7 cellular contexts compared by ENCODE assay signal in genomic region chr1:61253059-61253735, GRCh38.
DNase-seq lines count a peak whose midpoint lies in the region; TF ChIP-seq lines count a peak whose summit lies in the region.

No MANE protein-coding gene starts in this region.

- intact Hi-C loops in activated naive CD4-positive, alpha-beta T cell treated with anti-CD3 and anti-CD28 coated beads for 36 hours (cut with micrococcal nuclease) = no loop called here

- TF ChIP-seq CTCF in fibroblast of pulmonary artery (IDR thresholded peaks at IDR 0.05; ENCODE audit: low read length, missing control alignments) = no peak

- no peaks in the 10 kb centered on the region for H3K9me3 Mint-ChIP-seq in activated naive CD4-positive, alpha-beta T cell treated with anti-CD3 and anti-CD28 coated beads for 36 hours

- peaks cover 7% of the 10 kb centered on the region for H3K4me1 Mint-ChIP-seq in activated naive CD4-positive, alpha-beta T cell treated with anti-CD3 and anti-CD28 coated beads for 36 hours (ENCODE audit: low read depth)

- H3K4me3 ChIP-seq in fibroblast of pulmonary artery (replicated peaks; ENCODE audit: low read depth, low read length) (no peak overlapping the region), skeletal muscle cell (ENCODE audit: low read depth, low read length) (no peak overlapping the region)

- DNase-seq in HT1080 (ENCODE audit: low read depth) (peak; percentile 42), NOMO-1 treated with DMSO at 0.1 percent for 48 hours (lab: John Stamatoyannopoulos, UW; ENCODE audit: unreplicated experiment) (peak; percentile 95), fibroblast of pulmonary artery (ENCODE audit: low read depth) (peak; percentile 83), skeletal muscle cell (ENCODE audit: low read depth) (peak; percentile 63), ecto neural progenitor cell (ENCODE audit: low spot score) (no peak), cerebellar nuclear complex (lab: John Stamatoyannopoulos, UW) (no peak)
- DNase-seq in activated naive CD4-positive, alpha-beta T cell treated with anti-CD3 and anti-CD28 coated beads for 36 hours = no peak

- no peak overlapping the region for H3K4me3 Mint-ChIP-seq in activated naive CD4-positive, alpha-beta T cell treated with anti-CD3 and anti-CD28 coated beads for 36 hours

- H3K36me3 Mint-ChIP-seq in activated naive CD4-positive, alpha-beta T cell treated with anti-CD3 and anti-CD28 coated beads for 36 hours (ENCODE audit: low read depth) = no peaks in the 10 kb centered on the region

- CTCF ChIA-PET in activated naive CD4-positive, alpha-beta T cell treated with anti-CD3 and anti-CD28 coated beads for 36 hours (lab: Charles Lee) = interaction anchor here (1.6 kb wide), 1 partner anchor 16 kb away, joined by 5 read pairs; no protein-coding TSS in a partner anchor

- H3K27me3 Mint-ChIP-seq in activated naive CD4-positive, alpha-beta T cell treated with anti-CD3 and anti-CD28 coated beads for 36 hours (ENCODE audit: low read depth) = peaks cover 12% of the 10 kb centered on the region

- no peak overlapping the region for H3K27ac Mint-ChIP-seq in activated naive CD4-positive, alpha-beta T cell treated with anti-CD3 and anti-CD28 coated beads for 36 hours

Comparison
In these comparisons a context has a peak if more than half of its experiments do, and no peak if none do; other contexts are left out.
1. DNase-seq: peak in HT1080 (single experiment), NOMO-1 treated with DMSO at 0.1 percent for 48 hours (single experiment), fibroblast of pulmonary artery (single experiment) and skeletal muscle cell (single experiment); none in ecto neural progenitor cell (single experiment), cerebellar nuclear complex (0 of 2) and activated naive CD4-positive, alpha-beta T cell treated with anti-CD3 and anti-CD28 coated beads for 36 hours (single experiment).